Comparison of ENCODE assay signal across 1 cellular context in genomic region chr6:3770023-3770422, GRCh38.
TF ChIP-seq lines count a peak whose summit lies in the region.

No MANE protein-coding gene starts in this region.

TF ChIP-seq in GM23338, 12 proteins besides CTCF, POLR2A, EP300 and RAD21 (continued from another document):
- TF ChIP-seq REST (IDR thresholded peaks at IDR 0.05; ENCODE audit: unreplicated experiment) (no peak), JUNB (IDR thresholded peaks at IDR 0.05; ENCODE audit: unreplicated experiment) (no peak), STAT1 (IDR thresholded peaks at IDR 0.05; ENCODE audit: unreplicated experiment) (no peak), ETS1 (IDR thresholded peaks at IDR 0.05) (no peak), EZH2 (IDR thresholded peaks at IDR 0.05; ENCODE audit: low read depth, unreplicated experiment) (no peak), EZH2phosphoT487 (IDR thresholded peaks at IDR 0.05; ENCODE audit: unreplicated experiment) (no peak), POLR2AphosphoS5 (IDR thresholded peaks at IDR 0.05; ENCODE audit: low read depth) (no peak), ZNF331 (CRISPR knock-in tag; IDR thresholded peaks at IDR 0.05; ENCODE audit: low read depth) (no peak), NANOG (IDR thresholded peaks at IDR 0.05; ENCODE audit: borderline replicate concordance) (no peak), ZNF462 (CRISPR knock-in tag; IDR thresholded peaks at IDR 0.05) (no peak), ZNF114 (CRISPR knock-in tag; IDR thresholded peaks at IDR 0.05) (no peak)
